Comparison of ENCODE assay signal across 16 cellular contexts in the genomic region with DNA sequence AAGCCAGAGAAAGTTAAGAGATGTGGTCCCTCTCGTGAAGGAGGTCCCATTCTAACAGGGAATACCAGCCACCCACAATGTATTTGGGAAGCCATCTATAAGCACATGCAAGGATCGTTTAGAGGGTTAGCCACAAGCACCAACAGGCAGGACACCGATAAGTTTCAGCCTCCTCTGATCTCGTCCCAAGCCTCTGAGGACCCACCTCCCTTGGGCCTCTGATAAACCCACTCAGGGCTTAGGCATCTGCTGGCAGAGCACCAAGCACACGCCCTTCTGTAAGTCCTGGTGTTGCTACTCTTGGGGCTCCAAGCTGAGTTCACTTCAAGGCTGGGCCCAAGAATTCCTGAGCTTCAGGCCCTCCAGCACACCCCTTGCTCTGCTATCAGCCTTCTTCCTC. TPM values are rescaled to one million over a fixed set of nuclear protein-coding genes. Genes with fewer than 3 reads are reported as not detected.
DNase-seq lines count a peak whose midpoint lies in the region; ATAC-seq and TF ChIP-seq lines count a peak whose summit lies in the region.
"Had no signal": no experiment of that assay in that cellular context is flagged by ENCODE, and none has a peak within 500 bp of the region (broad histone marks: within the 10 kb centered on the region; RNA-seq: fewer than 3 reads in every experiment).

No MANE protein-coding gene starts in this region.

- no peak overlapping the region for H3K9ac ChIP-seq in mammary epithelial cell (ENCODE audit: insufficient read depth, low read length)
- H3K9ac ChIP-seq in mesenchymal stem cell (ENCODE audit: low read length), result no peak overlapping the region

- H3K4me1 ChIP-seq in mammary epithelial cell (ENCODE audit: insufficient read depth, low read length) (peaks cover 21% of the 10 kb centered on the region), mesenchymal stem cell (ENCODE audit: control insufficient read depth, insufficient read depth, low read depth, low read length) (peaks cover 5% of the 10 kb centered on the region)

- in situ Hi-C loops in mammary epithelial cell (cut with MboI; ENCODE audit: low sequenced_read_pairs in 2 of 2), result no loop called here

- peaks cover 2% of the 10 kb centered on the region for H3K9me3 Mint-ChIP-seq in Calu3 (ENCODE audit: low read depth, unreplicated experiment)

- dilution Hi-C loops in mammary epithelial cell (cut with HindIII; ENCODE audit: low sequenced_read_pairs), result no loop called here

- H3K4me3 ChIP-seq in MG63, result no peak overlapping the region
- no peak overlapping the region for H3K4me3 ChIP-seq in mammary epithelial cell (replicated peaks in 1 of 3; ENCODE audit: insufficient read depth in 1 of 3, low read depth in 2 of 3, low read length in 3 of 3)
- no peak overlapping the region for H3K4me3 ChIP-seq in mesenchymal stem cell (ENCODE audit: insufficient read depth in 1 of 2, low read depth in 1 of 2, low read length in 2 of 2)
- no peak overlapping the region for H3K4me3 ChIP-seq in dorsolateral prefrontal cortex
- H3K4me3 ChIP-seq: heart right ventricle, Peyer's patch, upper lobe of left lung had no signal

- no peak overlapping the region for H3K4me3 Mint-ChIP-seq in Calu3 (ENCODE audit: low read depth, unreplicated experiment)
- H3K4me3 Mint-ChIP-seq: activated T-helper 17 cell treated with anti-CD3 and anti-CD28 coated beads, Interleukin-2, amount 50 U/mL, for 72 hours had no signal

- H3K27me3 Mint-ChIP-seq in Calu3 (ENCODE audit: unreplicated experiment), result no peaks in the 10 kb centered on the region
- H3K27me3 Mint-ChIP-seq: activated T-helper 17 cell treated with anti-CD3 and anti-CD28 coated beads, Interleukin-2, amount 50 U/mL, for 72 hours had no signal

- peak overlapping the region; percentile 29 for H4K8ac ChIP-seq in mesenchymal stem cell (ENCODE audit: low read length)

- peaks cover 28% of the 10 kb centered on the region for H3K4me1 Mint-ChIP-seq in Calu3 (ENCODE audit: low read depth, unreplicated experiment)

- no peaks in the 10 kb centered on the region for H4K20me1 ChIP-seq in mammary epithelial cell (ENCODE audit: insufficient read depth, low read length)

- no peak overlapping the region for H2AK5ac ChIP-seq in mesenchymal stem cell (ENCODE audit: low read length, severe bottlenecking)

- DNase-seq in Calu3 (peak; percentile 54), MG63 (peak; percentile 79), mammary epithelial cell (peak; percentile 75), mesenchymal stem cell (peak; percentile 43), dorsolateral prefrontal cortex (no peak)
- DNase-seq in stimulated activated CD4-positive, alpha-beta T cell treated with anti-CD3 and anti-CD28 coated beads, Interleukin-2, amount 100 ng/mL, for 24 hours, result no peak
- DNase-seq: heart right ventricle, Peyer's patch, upper lobe of left lung had no signal

- WGBS in mammary epithelial cell (ENCODE audit: low coverage, missing lambda C conversion rate), result 26% methylated on average over 5 of the region's 5 CpGs
- 63% methylated on average over 5 of the region's 5 CpGs for WGBS in mesenchymal stem cell

- H3K18ac ChIP-seq in mesenchymal stem cell (ENCODE audit: low read depth in 1 of 2, low read length in 2 of 2), result no peak overlapping the region

- H3K4me2 ChIP-seq in mammary epithelial cell (ENCODE audit: insufficient read depth, low read depth, low read length) (peak overlapping the region; percentile 37), mesenchymal stem cell (ENCODE audit: low read length, poor library complexity, severe bottlenecking) (no peak overlapping the region)

- TF ChIP-seq CTCF in Calu3 (IDR thresholded peaks at IDR 0.05; ENCODE audit: unreplicated experiment), result no peak
- no peak for TF ChIP-seq CTCF in mammary epithelial cell (conservative IDR thresholded peaks at IDR 0.05 in 1 of 2, IDR thresholded peaks at IDR 0.05 in 1 of 2; ENCODE audit: extremely low read depth in 1 of 2, insufficient read depth in 1 of 2, low read depth in 1 of 2, low read length in 2 of 2)
- TF ChIP-seq CTCF in dorsolateral prefrontal cortex (IDR thresholded peaks at IDR 0.05 in 54 of 56, conservative IDR thresholded peaks at IDR 0.05 in 2 of 56; ENCODE audit: low read depth in 1 of 56, partially characterized antibody in 56 of 56), result no peak

- peaks cover 4% of the 10 kb centered on the region for H3K9me3 ChIP-seq in MG63
- H3K9me3 ChIP-seq in mammary epithelial cell (replicated peaks; ENCODE audit: insufficient read depth, low read length), result no peaks in the 10 kb centered on the region
- H3K9me3 ChIP-seq in mesenchymal stem cell (ENCODE audit: control insufficient read depth, low read length), result no peaks in the 10 kb centered on the region
- H3K9me3 ChIP-seq: heart right ventricle, Peyer's patch, upper lobe of left lung had no signal

- CTCF ChIA-PET in Calu3 (lab: Charles Lee), result interaction anchor here (0.6 to 1.4 kb wide), 5 partner anchors 11 to 95 kb away, joined by 3 to 11 read pairs (median 4); a partner anchor contains a TSS
- CTCF ChIA-PET in mammary epithelial cell (lab: Charles Lee; ENCODE audit: low non-redundant PET), result interaction anchor here (0.5 to 0.9 kb wide), 2 partner anchors 11 to 196 kb away, joined by 3 to 9 read pairs; no protein-coding TSS in a partner anchor

- H3K4ac ChIP-seq in mesenchymal stem cell (ENCODE audit: low read depth in 1 of 2, low read length in 2 of 2), result no peak overlapping the region

- intact Hi-C loops in Calu3 (cut with micrococcal nuclease; ENCODE audit: unreplicated experiment) (no loop called here), mammary epithelial cell (cut with micrococcal nuclease) (no loop called here), dorsolateral prefrontal cortex (cut with DNase I) (no loop called here)

- ATAC-seq in GM21737 (IDR thresholded peaks at IDR 0.05; ENCODE audit: unreplicated experiment), result no peak
- no peak for ATAC-seq in HG03565 (IDR thresholded peaks at IDR 0.05; ENCODE audit: unreplicated experiment)
- ATAC-seq: activated CD4-positive, CD25-positive, alpha-beta regulatory T cell treated with anti-CD3 and anti-CD28 coated beads, Interleukin-2, amount 50 U/mL, for 24 hours; activated T-helper 17 cell treated with anti-CD3 and anti-CD28 coated beads, Interleukin-2, amount 50 U/mL, for 72 hours had no signal

- H4K91ac ChIP-seq in mesenchymal stem cell (ENCODE audit: low read length), result no peak overlapping the region

- H2AFZ ChIP-seq in mammary epithelial cell (ENCODE audit: low read depth, low read length) (peak overlapping the region; percentile 40), mesenchymal stem cell (ENCODE audit: low read depth, low read length) (peak overlapping the region; percentile 5)

- H2BK12ac ChIP-seq in mesenchymal stem cell (ENCODE audit: low read length in 2 of 2), result no peak overlapping the region

- H3K27ac ChIP-seq in mammary epithelial cell (ENCODE audit: insufficient read depth, low read depth, low read length), result no peak overlapping the region
- no peak overlapping the region for H3K27ac ChIP-seq in mesenchymal stem cell (ENCODE audit: low read length, poor library complexity, severe bottlenecking)
- H3K27ac ChIP-seq in dorsolateral prefrontal cortex, result no peak overlapping the region
- H3K27ac ChIP-seq: heart right ventricle, Peyer's patch, upper lobe of left lung had no signal

- H3K27ac Mint-ChIP-seq in Calu3 (ENCODE audit: unreplicated experiment), result no peak overlapping the region
- H3K27ac Mint-ChIP-seq: activated T-helper 17 cell treated with anti-CD3 and anti-CD28 coated beads, Interleukin-2, amount 50 U/mL, for 72 hours had no signal

- no peak overlapping the region for H2BK5ac ChIP-seq in mesenchymal stem cell (ENCODE audit: low read depth, low read length, poor library complexity, severe bottlenecking)

- peaks cover 19% of the 10 kb centered on the region for H3K36me3 Mint-ChIP-seq in Calu3 (ENCODE audit: insufficient read depth, unreplicated experiment)

- no peaks in the 10 kb centered on the region for H3K79me2 ChIP-seq in mammary epithelial cell (ENCODE audit: insufficient read depth, low read length)

- H3K79me1 ChIP-seq in mesenchymal stem cell (replicated peaks; ENCODE audit: low read length, poor library complexity, severe bottlenecking), result no peaks in the 10 kb centered on the region

- no peak overlapping the region for H3K14ac ChIP-seq in mesenchymal stem cell (ENCODE audit: low read length in 2 of 2)

- BruUV-seq in Calu3 (replicated peaks; lab: Mats Ljungman, UMichigan), result no TSS peak
- BruUV-seq in mammary epithelial cell (replicated peaks; lab: Mats Ljungman, UMichigan), result no TSS peak

- no peaks in the 10 kb centered on the region for H3K27me3 ChIP-seq in MG63
- H3K27me3 ChIP-seq in mammary epithelial cell (ENCODE audit: insufficient read depth, low read length), result no peaks in the 10 kb centered on the region
- H3K27me3 ChIP-seq in mesenchymal stem cell (ENCODE audit: control insufficient read depth in 1 of 2, insufficient read depth in 1 of 2, low read length in 2 of 2), result no peaks in the 10 kb centered on the region
- no peaks in the 10 kb centered on the region for H3K27me3 ChIP-seq in dorsolateral prefrontal cortex
- H3K27me3 ChIP-seq: heart right ventricle, Peyer's patch, upper lobe of left lung had no signal

- H3K36me3 ChIP-seq in MG63 (peaks cover 6% of the 10 kb centered on the region), mammary epithelial cell (ENCODE audit: insufficient read depth, low read length) (no peaks in the 10 kb centered on the region), mesenchymal stem cell (ENCODE audit: control insufficient read depth in 1 of 2, insufficient read depth in 2 of 2, low read depth in 1 of 2, low read length in 2 of 2) (peaks cover 0 to 3% of the 10 kb centered on the region in 2 experiments)
- H3K36me3 ChIP-seq: Peyer's patch had no signal

- H3K23ac ChIP-seq in mesenchymal stem cell (ENCODE audit: low read length in 2 of 2), result no peak overlapping the region

- no peak overlapping the region for H2BK120ac ChIP-seq in mesenchymal stem cell (ENCODE audit: low read depth, low read length)

- no peak overlapping the region for H2BK15ac ChIP-seq in mesenchymal stem cell (ENCODE audit: low read depth, poor library complexity, severe bottlenecking)

RNA-seq across cellular contexts. Expression of a gene that starts 5.4 kb away (rescaled TPM):
- total RNA-seq in Calu3 (2022) (88.0 and 98.5 TPM in 2 replicates), mammary epithelial cell (10 to 100 TPM; 63.5 to 89.5 TPM), dorsolateral prefrontal cortex (10 to 100 TPM; 30.2 to 62.6 (median 43.4) TPM)
- total RNA-seq in MG63 (2014; rRNA removed; shearing (Covaris generic); ENCODE audit: low replicate concordance), result 41.4 and 89.7 TPM in 2 replicates
- 62.4 TPM for polyA plus RNA-seq in mammary epithelial cell
- polyA minus RNA-seq in mammary epithelial cell, result 78.2 TPM
- 6.1 TPM for polyA plus RNA-seq in mesenchymal stem cell (2013, experiment 1 of 2)
- 5.4 TPM for polyA plus RNA-seq in mesenchymal stem cell (2013, experiment 2 of 2)

RNA-seq across cellular contexts. Expression of a gene that starts 21.7 kb away (rescaled TPM):
- total RNA-seq in Calu3 (2022) (30.2 and 49.1 TPM in 2 replicates), mammary epithelial cell (under 1 TPM; 0.33 to 0.50 TPM), dorsolateral prefrontal cortex (under 1 TPM in 1 of 120 experiments, not detected in 119; 0.33 TPM)
- total RNA-seq in MG63 (2014; rRNA removed; shearing (Covaris generic); ENCODE audit: low replicate concordance), result not detected in 2 replicates
- 0.74 TPM for polyA plus RNA-seq in mammary epithelial cell
- not detected for polyA minus RNA-seq in mammary epithelial cell
- not detected for polyA plus RNA-seq in mesenchymal stem cell (2013, experiment 1 of 2)
- not detected for polyA plus RNA-seq in mesenchymal stem cell (2013, experiment 2 of 2)
- total RNA-seq: activated T-helper 17 cell treated with anti-CD3 and anti-CD28 coated beads, Interleukin-2, amount 50 U/mL, for 72 hours; chondrocyte; heart right ventricle; mononuclear cell; skeletal muscle tissue had no signal
- polyA plus RNA-seq: heart right ventricle had no signal

RNA-seq across cellular contexts. Expression of a gene that starts 35.0 kb away (rescaled TPM):
- 431 and 457 TPM in 2 replicates for total RNA-seq in Calu3 (2022)
- total RNA-seq in MG63 (2014; rRNA removed; shearing (Covaris generic); ENCODE audit: low replicate concordance), result 53.3 and 59.4 TPM in 2 replicates
- total RNA-seq in mammary epithelial cell, result 100 to 1,000 TPM in 1 of 2 donors, 10 to 100 TPM in 1; 35.3 to 116 TPM
- polyA plus RNA-seq in mammary epithelial cell, result 70.6 TPM
- polyA minus RNA-seq in mammary epithelial cell, result 121 TPM
- polyA plus RNA-seq in mesenchymal stem cell (2013, experiment 1 of 2), result 75.6 TPM
- polyA plus RNA-seq in mesenchymal stem cell (2013, experiment 2 of 2), result 69.9 TPM
- 100 to 1,000 TPM in 119 of 120 experiments, 10 to 100 TPM in 1; 99.4 to 256 (median 180) TPM for total RNA-seq in dorsolateral prefrontal cortex

RNA-seq across cellular contexts. Expression of a gene that starts 39.9 kb away (rescaled TPM):
- total RNA-seq in Calu3 (2022), result 21.5 and 22.4 TPM in 2 replicates
- total RNA-seq in MG63 (2014; rRNA removed; shearing (Covaris generic); ENCODE audit: low replicate concordance), result 0.81 and 2.3 TPM in 2 replicates
- total RNA-seq in mammary epithelial cell, result 10 to 100 TPM in 1 of 2 donors, 1 to 10 TPM in 1; 1.5 to 14.9 TPM
- polyA plus RNA-seq in mammary epithelial cell, result 3.9 TPM
- polyA minus RNA-seq in mammary epithelial cell, result 2.3 TPM
- polyA plus RNA-seq in mesenchymal stem cell (2013, experiment 1 of 2), result 25.4 TPM
- polyA plus RNA-seq in mesenchymal stem cell (2013, experiment 2 of 2), result 26.2 TPM
- total RNA-seq in dorsolateral prefrontal cortex, result 10 to 100 TPM; 11.5 to 27.4 (median 17.6) TPM

Comparison
In these comparisons a context has a peak if more than half of its experiments do, and no peak if none do; other contexts are left out.
1. DNase-seq: peak in Calu3 (single experiment), MG63 (single experiment), mammary epithelial cell (single experiment) and mesenchymal stem cell (single experiment); none in dorsolateral prefrontal cortex (0 of 10) and stimulated activated CD4-positive, alpha-beta T cell treated with anti-CD3 and anti-CD28 coated beads, Interleukin-2, amount 100 ng/mL, for 24 hours (0 of 2).
2. RNA of a gene that starts 21.7 kb away (total RNA-seq): 30.2 to 49.1 TPM in Calu3; 0.33 to 0.50 TPM in mammary epithelial cell, not detected in MG63 and 0.33 TPM in dorsolateral prefrontal cortex; every median in the first group is over 10 times any median in the second.